Comparison of ENCODE assay signal across 14 cellular contexts in the genomic region with DNA sequence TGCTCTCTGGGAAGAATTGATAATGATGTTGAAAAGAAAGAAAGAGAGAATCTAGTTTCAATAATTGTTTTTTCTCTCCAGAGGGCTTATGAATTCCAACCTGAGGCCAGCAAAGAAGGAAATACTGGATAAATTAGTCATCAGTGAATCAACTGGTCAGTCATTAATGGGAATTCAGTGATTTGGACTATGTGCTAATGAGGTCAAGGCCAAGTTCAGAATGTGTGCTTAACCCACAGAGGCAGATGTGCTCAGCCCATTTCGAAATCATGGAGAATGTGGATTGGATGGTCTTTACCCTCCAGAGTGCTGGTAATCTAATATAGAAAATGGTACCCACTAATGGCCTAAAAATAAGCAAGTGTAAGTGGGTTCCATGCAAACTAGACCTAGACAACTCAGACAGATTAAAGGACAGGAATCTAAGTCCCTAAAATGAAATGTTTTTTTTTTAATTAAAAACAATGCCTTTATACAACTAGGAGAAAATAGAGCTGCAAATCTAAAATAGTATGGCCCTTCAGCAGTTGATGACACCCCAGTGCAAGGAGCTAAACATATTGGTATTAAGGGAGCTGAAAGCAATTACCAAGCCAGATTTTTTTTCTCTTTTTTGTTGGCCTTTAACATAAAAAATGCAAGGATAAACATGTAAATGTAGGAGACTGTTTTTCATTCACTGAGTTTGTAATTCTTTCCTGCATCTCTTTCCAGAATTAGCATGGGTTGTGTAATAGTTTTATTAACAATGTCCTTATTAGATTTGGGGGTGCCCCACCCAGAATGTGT.
DNase-seq lines count a peak whose midpoint lies in the region; ATAC-seq and TF ChIP-seq lines count a peak whose summit lies in the region.
"Had no signal": no experiment of that assay in that cellular context is flagged by ENCODE, and none has a peak within 500 bp of the region (broad histone marks: within the 10 kb centered on the region; RNA-seq: fewer than 3 reads in every experiment).

No MANE protein-coding gene starts in this region.

- H3K4me3 ChIP-seq in AG09309 (ENCODE audit: control insufficient read depth, low read depth, low read length) (no peak overlapping the region), astrocyte of the spinal cord (ENCODE audit: low read depth, low read length) (no peak overlapping the region), kidney epithelial cell (ENCODE audit: low read depth, low read length) (no peak overlapping the region)
- H3K4me3 ChIP-seq: BLaER1, ovary had no signal

- H3K27me3 ChIP-seq in kidney epithelial cell (ENCODE audit: control insufficient read depth, insufficient read depth, low read length) = no peaks in the 10 kb centered on the region
- H3K27me3 ChIP-seq: BLaER1, ovary had no signal

- peak; percentile 78 for DNase-seq in AG09309 (ENCODE audit: low read depth)
- DNase-seq in HT1080 (ENCODE audit: low read depth) = peak; percentile 74
- DNase-seq in astrocyte of the spinal cord (ENCODE audit: low read depth, low spot score) = peak; percentile 78
- DNase-seq in kidney epithelial cell (ENCODE audit: low read depth) = peak; percentile 76
- no peak for DNase-seq in NCI-H1417 treated with DMSO at 0.1 percent for 48 hours (lab: John Stamatoyannopoulos, UW)
- no peak for DNase-seq in GM13976 (ENCODE audit: low spot score)
- DNase-seq in activated T-cell treated with anti-CD3 and anti-CD28 coated beads, Interleukin-2, amount 50 U/mL, for 1 hour = no peak
- DNase-seq: amniotic stem cell; effector CD8-positive, alpha-beta T cell; NCI-H2227 treated with DMSO at 0.1 percent for 48 hours; RPMI8226 had no signal

- no peaks in the 10 kb centered on the region for H3K36me3 ChIP-seq in kidney epithelial cell (ENCODE audit: control insufficient read depth, insufficient read depth, low read length)
- H3K36me3 ChIP-seq: BLaER1, ovary had no signal

- no peak for TF ChIP-seq CTCF in AG09309 (IDR thresholded peaks at IDR 0.05; ENCODE audit: control insufficient read depth, insufficient read depth, low read depth, low read length, missing control alignments)
- TF ChIP-seq CTCF in astrocyte of the spinal cord (IDR thresholded peaks at IDR 0.05; ENCODE audit: low read depth, low read length) = no peak
- no peak for TF ChIP-seq CTCF in kidney epithelial cell (IDR thresholded peaks at IDR 0.05; ENCODE audit: insufficient read depth, low read length, poor library complexity, severe bottlenecking)
- no peak for TF ChIP-seq CTCF in GM13976 (IDR thresholded peaks at IDR 0.05; ENCODE audit: borderline replicate concordance, control extremely low read depth, extremely low read depth, insufficient read depth, missing control alignments)

- ATAC-seq in GM18870 (IDR thresholded peaks at IDR 0.05; ENCODE audit: unreplicated experiment) = no peak

- in situ Hi-C loops in astrocyte of the spinal cord (cut with HindIII; ENCODE audit: low sequenced_read_pairs) (no loop called here), GM13976 (cut with MboI; ENCODE audit: low sequenced_read_pairs, unreplicated experiment) (no loop called here)

Comparison
In these comparisons a context has a peak if more than half of its experiments do, and no peak if none do; other contexts are left out.
1. DNase-seq: peak in AG09309 (single experiment), HT1080 (single experiment), astrocyte of the spinal cord (single experiment) and kidney epithelial cell (single experiment); none in NCI-H1417 treated with DMSO at 0.1 percent for 48 hours (single experiment), GM13976 (single experiment) and activated T-cell treated with anti-CD3 and anti-CD28 coated beads, Interleukin-2, amount 50 U/mL, for 1 hour (single experiment).